ENCODE assay signal across 27 cellular contexts in the genomic region with DNA sequence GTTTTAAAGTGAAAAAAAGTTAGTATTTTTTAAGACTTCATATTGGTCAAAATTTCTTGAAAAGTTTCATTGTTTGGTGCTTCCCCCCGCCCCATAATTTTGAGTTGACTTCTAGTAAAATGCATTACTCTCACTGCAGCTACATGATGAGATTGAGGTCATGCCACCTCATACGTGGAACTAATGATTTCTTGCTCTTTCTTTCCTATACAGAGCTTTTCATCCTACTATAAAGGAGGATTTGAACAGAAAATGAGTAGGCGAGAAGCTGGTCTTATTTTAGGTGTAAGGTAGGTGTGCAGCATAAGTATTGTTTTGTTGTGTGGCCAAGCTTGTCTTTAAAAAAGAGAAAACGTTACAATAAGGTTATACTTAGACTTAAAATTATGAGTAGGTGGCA.
"Had no signal": no experiment of that assay in that cellular context is flagged by ENCODE, and none has a peak within 500 bp of the region (broad histone marks: within the 10 kb centered on the region; RNA-seq: fewer than 3 reads in every experiment).

No MANE protein-coding gene starts in this region.

- ATAC-seq: activated CD8-positive, alpha-beta T cell treated with anti-CD3 and anti-CD28 coated beads for 36 hours; activated naive CD8-positive, alpha-beta T cell treated with anti-CD3 and anti-CD28 coated beads, Interleukin-2, amount 50 U/mL, for 24 hours; body of pancreas; Right ventricle myocardium inferior; T-cell had no signal

- H3K9me3 Mint-ChIP-seq: activated CD8-positive, alpha-beta T cell treated with anti-CD3 and anti-CD28 coated beads for 36 hours; activated naive CD8-positive, alpha-beta T cell treated with anti-CD3 and anti-CD28 coated beads, Interleukin-2, amount 50 U/mL, for 24 hours; central memory CD8-positive, alpha-beta T cell had no signal

- H3K27ac ChIP-seq: ascending aorta, body of pancreas, SK-N-MC, VCaP had no signal

- DNase-seq: activated CD4-positive, CD25-positive, alpha-beta regulatory T cell; activated CD8-positive, alpha-beta memory T cell treated with anti-CD3 and anti-CD28 coated beads, Interleukin-2, amount 50 U/mL, for 4 hours; activated CD8-positive, alpha-beta T cell treated with anti-CD3 and anti-CD28 coated beads for 36 hours; activated effector memory CD4-positive, alpha-beta T cell treated with anti-CD3 and anti-CD28 coated beads, Interleukin-2, amount 50 U/mL, for 16 hours; activated naive CD4-positive, alpha-beta T cell treated with Interleukin-2 at 50 U/mL for 16 hours; activated naive CD8-positive, alpha-beta T cell treated with anti-CD3 and anti-CD28 coated beads, Interleukin-2, amount 50 U/mL, for 24 hours; amniotic stem cell; body of pancreas; Kasumi-1; KBM-7; MV-4-11; NCI-H1092 treated with DMSO at 0.1 percent for 48 hours; NCI-H1417 treated with DMSO at 0.1 percent for 48 hours; NCI-H1694 treated with DMSO at 0.1 percent for 48 hours; NCI-H2029 treated with DMSO at 0.1 percent for 48 hours; NCI-H345; NCI-H510A; NCI-H526 treated with DMSO at 0.1 percent for 48 hours; NCI-H82; RPMI8226; T-cell had no signal

- H3K27ac Mint-ChIP-seq: activated CD8-positive, alpha-beta T cell treated with anti-CD3 and anti-CD28 coated beads for 36 hours; activated naive CD8-positive, alpha-beta T cell treated with anti-CD3 and anti-CD28 coated beads, Interleukin-2, amount 50 U/mL, for 24 hours; T-cell had no signal

- H3K36me3 ChIP-seq: ascending aorta had no signal

- H3K4me3 Mint-ChIP-seq: activated CD8-positive, alpha-beta T cell treated with anti-CD3 and anti-CD28 coated beads for 36 hours; activated naive CD8-positive, alpha-beta T cell treated with anti-CD3 and anti-CD28 coated beads, Interleukin-2, amount 50 U/mL, for 24 hours; activated T-helper 1 cell treated with anti-CD3 and anti-CD28 coated beads, Interleukin-12 subunit alpha, Interleukin-12 subunit beta, Interleukin-2, Interleukin-4 antibody, amounts not matched to agents 30 ng/mL and 10 ng/mL and 1 ng/mL, durations not matched to agents 14 hours and 24 hours and 36 hours; central memory CD8-positive, alpha-beta T cell; T-cell had no signal

- H3K4me3 ChIP-seq: ascending aorta, body of pancreas, SK-N-MC had no signal

- H3K9me3 ChIP-seq: ascending aorta, body of pancreas had no signal

- H3K4me1 ChIP-seq: ascending aorta had no signal

- H3K27me3 Mint-ChIP-seq: activated CD8-positive, alpha-beta T cell treated with anti-CD3 and anti-CD28 coated beads for 36 hours; activated naive CD8-positive, alpha-beta T cell treated with anti-CD3 and anti-CD28 coated beads, Interleukin-2, amount 50 U/mL, for 24 hours; central memory CD8-positive, alpha-beta T cell; T-cell had no signal

- H3K27me3 ChIP-seq: ascending aorta, body of pancreas had no signal
